1 cellular context compared by ENCODE assay signal in the genomic region with DNA sequence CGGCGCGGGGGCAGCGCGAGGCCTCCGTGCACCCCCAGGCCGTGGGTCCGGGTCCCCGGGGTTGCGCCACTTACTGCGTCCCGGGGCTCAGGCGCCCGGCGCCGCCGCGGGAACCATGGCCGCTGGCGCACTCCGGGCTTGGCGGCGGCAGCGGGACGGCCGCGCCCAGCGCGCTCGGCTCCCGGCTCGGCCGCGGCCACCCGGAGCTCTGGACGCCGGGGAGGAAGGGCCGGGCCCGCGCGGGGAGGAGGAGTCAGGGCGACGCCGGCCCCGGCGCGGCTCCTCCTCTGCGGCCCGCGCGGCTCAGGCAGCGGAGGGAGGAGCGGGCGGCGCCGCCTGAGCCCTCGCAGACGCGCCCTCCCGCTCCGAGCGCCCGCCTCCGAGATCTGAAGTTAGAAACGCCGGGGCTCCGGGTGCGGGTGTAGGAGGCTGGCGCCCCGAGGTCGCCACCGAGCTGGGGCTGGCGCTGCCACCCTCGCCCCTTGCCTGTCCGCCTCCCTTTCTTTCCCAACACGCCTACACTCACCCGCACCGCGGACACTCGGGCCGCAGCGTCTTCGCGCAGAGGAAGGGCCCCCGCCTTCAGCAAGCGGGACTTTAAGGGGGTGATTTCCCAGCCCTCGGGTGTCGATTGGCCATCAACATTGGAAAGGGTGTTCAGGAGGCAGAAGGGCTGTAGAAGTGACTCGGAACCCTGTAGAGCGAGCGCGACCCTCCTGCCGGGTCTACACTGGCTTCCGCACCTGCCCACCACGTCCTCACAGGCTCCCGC.
TF ChIP-seq lines count a peak whose summit lies in the region.

A gene with protein sequence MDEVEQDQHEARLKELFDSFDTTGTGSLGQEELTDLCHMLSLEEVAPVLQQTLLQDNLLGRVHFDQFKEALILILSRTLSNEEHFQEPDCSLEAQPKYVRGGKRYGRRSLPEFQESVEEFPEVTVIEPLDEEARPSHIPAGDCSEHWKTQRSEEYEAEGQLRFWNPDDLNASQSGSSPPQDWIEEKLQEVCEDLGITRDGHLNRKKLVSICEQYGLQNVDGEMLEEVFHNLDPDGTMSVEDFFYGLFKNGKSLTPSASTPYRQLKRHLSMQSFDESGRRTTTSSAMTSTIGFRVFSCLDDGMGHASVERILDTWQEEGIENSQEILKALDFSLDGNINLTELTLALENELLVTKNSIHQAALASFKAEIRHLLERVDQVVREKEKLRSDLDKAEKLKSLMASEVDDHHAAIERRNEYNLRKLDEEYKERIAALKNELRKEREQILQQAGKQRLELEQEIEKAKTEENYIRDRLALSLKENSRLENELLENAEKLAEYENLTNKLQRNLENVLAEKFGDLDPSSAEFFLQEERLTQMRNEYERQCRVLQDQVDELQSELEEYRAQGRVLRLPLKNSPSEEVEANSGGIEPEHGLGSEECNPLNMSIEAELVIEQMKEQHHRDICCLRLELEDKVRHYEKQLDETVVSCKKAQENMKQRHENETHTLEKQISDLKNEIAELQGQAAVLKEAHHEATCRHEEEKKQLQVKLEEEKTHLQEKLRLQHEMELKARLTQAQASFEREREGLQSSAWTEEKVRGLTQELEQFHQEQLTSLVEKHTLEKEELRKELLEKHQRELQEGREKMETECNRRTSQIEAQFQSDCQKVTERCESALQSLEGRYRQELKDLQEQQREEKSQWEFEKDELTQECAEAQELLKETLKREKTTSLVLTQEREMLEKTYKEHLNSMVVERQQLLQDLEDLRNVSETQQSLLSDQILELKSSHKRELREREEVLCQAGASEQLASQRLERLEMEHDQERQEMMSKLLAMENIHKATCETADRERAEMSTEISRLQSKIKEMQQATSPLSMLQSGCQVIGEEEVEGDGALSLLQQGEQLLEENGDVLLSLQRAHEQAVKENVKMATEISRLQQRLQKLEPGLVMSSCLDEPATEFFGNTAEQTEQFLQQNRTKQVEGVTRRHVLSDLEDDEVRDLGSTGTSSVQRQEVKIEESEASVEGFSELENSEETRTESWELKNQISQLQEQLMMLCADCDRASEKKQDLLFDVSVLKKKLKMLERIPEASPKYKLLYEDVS (N-terminal part only) (minus strand): TSS at position 231 of the 772 bp plus-strand sequence. CDS start 9,106 bp downstream, outside the sequence.

TF ChIP-seq in HepG2, 621 proteins besides CTCF, POLR2A, EP300 and RAD21 (continued from another document and continues in another):
- TF ChIP-seq, protein P1, sequence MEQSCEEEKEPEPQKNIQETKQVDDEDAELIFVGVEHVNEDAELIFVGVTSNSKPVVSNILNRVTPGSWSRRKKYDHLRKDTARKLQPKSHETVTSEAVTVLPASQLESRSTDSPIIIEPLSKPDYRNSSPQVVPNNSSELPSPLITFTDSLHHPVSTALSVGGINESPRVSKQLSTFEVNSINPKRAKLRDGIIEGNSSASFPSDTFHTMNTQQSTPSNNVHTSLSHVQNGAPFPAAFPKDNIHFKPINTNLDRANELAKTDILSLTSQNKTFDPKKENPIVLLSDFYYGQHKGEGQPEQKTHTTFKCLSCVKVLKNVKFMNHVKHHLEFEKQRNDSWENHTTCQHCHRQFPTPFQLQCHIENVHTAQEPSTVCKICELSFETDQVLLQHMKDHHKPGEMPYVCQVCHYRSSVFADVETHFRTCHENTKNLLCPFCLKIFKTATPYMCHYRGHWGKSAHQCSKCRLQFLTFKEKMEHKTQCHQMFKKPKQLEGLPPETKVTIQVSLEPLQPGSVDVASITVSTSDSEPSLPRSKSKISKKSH (CRISPR knock-in tag; IDR thresholded peaks at IDR 0.05; ENCODE audit: borderline replicate concordance): peak; percentile 46; the same call in 1 of the 2 replicates
- TF ChIP-seq ZNF839 (CRISPR knock-in tag; IDR thresholded peaks at IDR 0.05; ENCODE audit: borderline replicate concordance) (no peak), CC2D1A (CRISPR knock-in tag; IDR thresholded peaks at IDR 0.05) (no peak), SYNCRIP (IDR thresholded peaks at IDR 0.05; ENCODE audit: insufficient read depth, low read depth, low read length) (no peak), ZFY (CRISPR knock-in tag; IDR thresholded peaks at IDR 0.05) (peak; percentile 59; the same call in 1 of the 2 replicates), ZNF567 (CRISPR knock-in tag; IDR thresholded peaks at IDR 0.05; ENCODE audit: borderline replicate concordance) (0 out of 2 replicates have a peak, but pooled peaks have one; percentile 31), REPIN1 (CRISPR knock-in tag; IDR thresholded peaks at IDR 0.05; ENCODE audit: borderline replicate concordance, low read depth) (peak; percentile 42; the same call in 1 of the 2 replicates), ZNF720 (CRISPR knock-in tag; IDR thresholded peaks at IDR 0.05) (no peak), ZNF138 (CRISPR knock-in tag; IDR thresholded peaks at IDR 0.05; ENCODE audit: low read depth) (no peak), ZNF605 (CRISPR knock-in tag; IDR thresholded peaks at IDR 0.05) (0 out of 2 replicates have a peak, but pooled peaks have one; percentile 29), HOXA9 (CRISPR knock-in tag; IDR thresholded peaks at IDR 0.05; ENCODE audit: borderline replicate concordance) (peak; percentile 55; the same call in 1 of the 2 replicates), ZNF432 (CRISPR knock-in tag; IDR thresholded peaks at IDR 0.05; ENCODE audit: borderline replicate concordance) (no peak), NRL (CRISPR knock-in tag; IDR thresholded peaks at IDR 0.05; ENCODE audit: borderline replicate concordance) (peak; percentile 53; the same call in 1 of the 2 replicates), KLF16 (CRISPR knock-in tag; IDR thresholded peaks at IDR 0.05) (0 out of 4 replicates have a peak, but pooled peaks of 1 of the 2 experiments have one; percentile 17), MAF1 (CRISPR knock-in tag; IDR thresholded peaks at IDR 0.05; ENCODE audit: borderline replicate concordance) (no peak), ZNF615 (CRISPR knock-in tag; IDR thresholded peaks at IDR 0.05; ENCODE audit: borderline replicate concordance) (no peak), ZSCAN25 (CRISPR knock-in tag; IDR thresholded peaks at IDR 0.05) (0 out of 2 replicates have a peak, but pooled peaks have one; percentile 28), HNRNPL (IDR thresholded peaks at IDR 0.05; ENCODE audit: low read depth, low read length) (peak; percentile 61; the same call in 1 of the 2 replicates), HNRNPLL (IDR thresholded peaks at IDR 0.05; ENCODE audit: low read depth, low read length, poor library complexity, severe bottlenecking) (peak; percentile 77), DMAP1 (CRISPR knock-in tag; IDR thresholded peaks at IDR 0.05) (no peak), SRF (IDR thresholded peaks at IDR 0.05; ENCODE audit: low read depth, low read length) (no peak), SMARCE1 (IDR thresholded peaks at IDR 0.05; ENCODE audit: borderline replicate concordance) (no peak), ZFX (CRISPR knock-in tag; IDR thresholded peaks at IDR 0.05; ENCODE audit: low read depth) (peak; percentile 66), MAFK (conservative IDR thresholded peaks at IDR 0.05 in 1 of 2, IDR thresholded peaks at IDR 0.05 in 1 of 2; ENCODE audit: low read length in 2 of 2) (no peak)
- TF ChIP-seq, protein P2, sequence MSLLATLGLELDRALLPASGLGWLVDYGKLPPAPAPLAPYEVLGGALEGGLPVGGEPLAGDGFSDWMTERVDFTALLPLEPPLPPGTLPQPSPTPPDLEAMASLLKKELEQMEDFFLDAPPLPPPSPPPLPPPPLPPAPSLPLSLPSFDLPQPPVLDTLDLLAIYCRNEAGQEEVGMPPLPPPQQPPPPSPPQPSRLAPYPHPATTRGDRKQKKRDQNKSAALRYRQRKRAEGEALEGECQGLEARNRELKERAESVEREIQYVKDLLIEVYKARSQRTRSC (CRISPR knock-in tag; IDR thresholded peaks at IDR 0.05; ENCODE audit: low read depth): no peak
- TF ChIP-seq, protein P3, sequence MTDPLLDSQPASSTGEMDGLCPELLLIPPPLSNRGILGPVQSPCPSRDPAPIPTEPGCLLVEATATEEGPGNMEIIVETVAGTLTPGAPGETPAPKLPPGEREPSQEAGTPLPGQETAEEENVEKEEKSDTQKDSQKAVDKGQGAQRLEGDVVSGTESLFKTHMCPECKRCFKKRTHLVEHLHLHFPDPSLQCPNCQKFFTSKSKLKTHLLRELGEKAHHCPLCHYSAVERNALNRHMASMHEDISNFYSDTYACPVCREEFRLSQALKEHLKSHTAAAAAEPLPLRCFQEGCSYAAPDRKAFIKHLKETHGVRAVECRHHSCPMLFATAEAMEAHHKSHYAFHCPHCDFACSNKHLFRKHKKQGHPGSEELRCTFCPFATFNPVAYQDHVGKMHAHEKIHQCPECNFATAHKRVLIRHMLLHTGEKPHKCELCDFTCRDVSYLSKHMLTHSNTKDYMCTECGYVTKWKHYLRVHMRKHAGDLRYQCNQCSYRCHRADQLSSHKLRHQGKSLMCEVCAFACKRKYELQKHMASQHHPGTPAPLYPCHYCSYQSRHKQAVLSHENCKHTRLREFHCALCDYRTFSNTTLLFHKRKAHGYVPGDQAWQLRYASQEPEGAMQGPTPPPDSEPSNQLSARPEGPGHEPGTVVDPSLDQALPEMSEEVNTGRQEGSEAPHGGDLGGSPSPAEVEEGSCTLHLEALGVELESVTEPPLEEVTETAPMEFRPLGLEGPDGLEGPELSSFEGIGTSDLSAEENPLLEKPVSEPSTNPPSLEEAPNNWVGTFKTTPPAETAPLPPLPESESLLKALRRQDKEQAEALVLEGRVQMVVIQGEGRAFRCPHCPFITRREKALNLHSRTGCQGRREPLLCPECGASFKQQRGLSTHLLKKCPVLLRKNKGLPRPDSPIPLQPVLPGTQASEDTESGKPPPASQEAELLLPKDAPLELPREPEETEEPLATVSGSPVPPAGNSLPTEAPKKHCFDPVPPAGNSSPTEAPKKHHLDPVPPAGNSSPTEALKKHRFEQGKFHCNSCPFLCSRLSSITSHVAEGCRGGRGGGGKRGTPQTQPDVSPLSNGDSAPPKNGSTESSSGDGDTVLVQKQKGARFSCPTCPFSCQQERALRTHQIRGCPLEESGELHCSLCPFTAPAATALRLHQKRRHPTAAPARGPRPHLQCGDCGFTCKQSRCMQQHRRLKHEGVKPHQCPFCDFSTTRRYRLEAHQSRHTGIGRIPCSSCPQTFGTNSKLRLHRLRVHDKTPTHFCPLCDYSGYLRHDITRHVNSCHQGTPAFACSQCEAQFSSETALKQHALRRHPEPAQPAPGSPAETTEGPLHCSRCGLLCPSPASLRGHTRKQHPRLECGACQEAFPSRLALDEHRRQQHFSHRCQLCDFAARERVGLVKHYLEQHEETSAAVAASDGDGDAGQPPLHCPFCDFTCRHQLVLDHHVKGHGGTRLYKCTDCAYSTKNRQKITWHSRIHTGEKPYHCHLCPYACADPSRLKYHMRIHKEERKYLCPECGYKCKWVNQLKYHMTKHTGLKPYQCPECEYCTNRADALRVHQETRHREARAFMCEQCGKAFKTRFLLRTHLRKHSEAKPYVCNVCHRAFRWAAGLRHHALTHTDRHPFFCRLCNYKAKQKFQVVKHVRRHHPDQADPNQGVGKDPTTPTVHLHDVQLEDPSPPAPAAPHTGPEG (CRISPR knock-in tag; IDR thresholded peaks at IDR 0.05): peak; percentile 97
- TF ChIP-seq, protein P4, sequence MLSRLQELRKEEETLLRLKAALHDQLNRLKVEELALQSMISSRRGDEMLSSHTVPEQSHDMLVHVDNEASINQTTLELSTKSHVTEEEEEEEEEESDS (CRISPR knock-in tag; IDR thresholded peaks at IDR 0.05; ENCODE audit: borderline replicate concordance): no peak
- TF ChIP-seq, protein P5, sequence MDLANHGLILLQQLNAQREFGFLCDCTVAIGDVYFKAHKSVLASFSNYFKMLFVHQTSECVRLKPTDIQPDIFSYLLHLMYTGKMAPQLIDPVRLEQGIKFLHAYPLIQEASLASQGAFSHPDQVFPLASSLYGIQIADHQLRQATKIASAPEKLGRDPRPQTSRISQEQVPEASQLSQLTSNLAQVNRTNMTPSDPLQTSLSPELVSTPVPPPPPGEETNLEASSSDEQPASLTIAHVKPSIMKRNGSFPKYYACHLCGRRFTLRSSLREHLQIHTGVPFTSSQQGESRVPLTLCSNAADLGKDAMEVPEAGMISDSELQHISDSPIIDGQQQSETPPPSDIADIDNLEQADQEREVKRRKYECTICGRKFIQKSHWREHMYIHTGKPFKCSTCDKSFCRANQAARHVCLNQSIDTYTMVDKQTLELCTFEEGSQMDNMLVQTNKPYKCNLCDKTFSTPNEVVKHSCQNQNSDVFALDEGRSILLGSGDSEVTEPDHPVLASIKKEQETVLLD (CRISPR knock-in tag; IDR thresholded peaks at IDR 0.05; ENCODE audit: low read depth): peak; percentile 56
- TF ChIP-seq, protein P6, sequence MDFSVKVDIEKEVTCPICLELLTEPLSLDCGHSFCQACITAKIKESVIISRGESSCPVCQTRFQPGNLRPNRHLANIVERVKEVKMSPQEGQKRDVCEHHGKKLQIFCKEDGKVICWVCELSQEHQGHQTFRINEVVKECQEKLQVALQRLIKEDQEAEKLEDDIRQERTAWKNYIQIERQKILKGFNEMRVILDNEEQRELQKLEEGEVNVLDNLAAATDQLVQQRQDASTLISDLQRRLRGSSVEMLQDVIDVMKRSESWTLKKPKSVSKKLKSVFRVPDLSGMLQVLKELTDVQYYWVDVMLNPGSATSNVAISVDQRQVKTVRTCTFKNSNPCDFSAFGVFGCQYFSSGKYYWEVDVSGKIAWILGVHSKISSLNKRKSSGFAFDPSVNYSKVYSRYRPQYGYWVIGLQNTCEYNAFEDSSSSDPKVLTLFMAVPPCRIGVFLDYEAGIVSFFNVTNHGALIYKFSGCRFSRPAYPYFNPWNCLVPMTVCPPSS (IDR thresholded peaks at IDR 0.05): no peak
- TF ChIP-seq, protein P7, sequence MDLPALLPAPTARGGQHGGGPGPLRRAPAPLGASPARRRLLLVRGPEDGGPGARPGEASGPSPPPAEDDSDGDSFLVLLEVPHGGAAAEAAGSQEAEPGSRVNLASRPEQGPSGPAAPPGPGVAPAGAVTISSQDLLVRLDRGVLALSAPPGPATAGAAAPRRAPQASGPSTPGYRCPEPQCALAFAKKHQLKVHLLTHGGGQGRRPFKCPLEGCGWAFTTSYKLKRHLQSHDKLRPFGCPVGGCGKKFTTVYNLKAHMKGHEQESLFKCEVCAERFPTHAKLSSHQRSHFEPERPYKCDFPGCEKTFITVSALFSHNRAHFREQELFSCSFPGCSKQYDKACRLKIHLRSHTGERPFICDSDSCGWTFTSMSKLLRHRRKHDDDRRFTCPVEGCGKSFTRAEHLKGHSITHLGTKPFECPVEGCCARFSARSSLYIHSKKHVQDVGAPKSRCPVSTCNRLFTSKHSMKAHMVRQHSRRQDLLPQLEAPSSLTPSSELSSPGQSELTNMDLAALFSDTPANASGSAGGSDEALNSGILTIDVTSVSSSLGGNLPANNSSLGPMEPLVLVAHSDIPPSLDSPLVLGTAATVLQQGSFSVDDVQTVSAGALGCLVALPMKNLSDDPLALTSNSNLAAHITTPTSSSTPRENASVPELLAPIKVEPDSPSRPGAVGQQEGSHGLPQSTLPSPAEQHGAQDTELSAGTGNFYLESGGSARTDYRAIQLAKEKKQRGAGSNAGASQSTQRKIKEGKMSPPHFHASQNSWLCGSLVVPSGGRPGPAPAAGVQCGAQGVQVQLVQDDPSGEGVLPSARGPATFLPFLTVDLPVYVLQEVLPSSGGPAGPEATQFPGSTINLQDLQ (CRISPR knock-in tag; IDR thresholded peaks at IDR 0.05): no peak
